8 cellular contexts compared by ENCODE assay signal in the genomic region with DNA sequence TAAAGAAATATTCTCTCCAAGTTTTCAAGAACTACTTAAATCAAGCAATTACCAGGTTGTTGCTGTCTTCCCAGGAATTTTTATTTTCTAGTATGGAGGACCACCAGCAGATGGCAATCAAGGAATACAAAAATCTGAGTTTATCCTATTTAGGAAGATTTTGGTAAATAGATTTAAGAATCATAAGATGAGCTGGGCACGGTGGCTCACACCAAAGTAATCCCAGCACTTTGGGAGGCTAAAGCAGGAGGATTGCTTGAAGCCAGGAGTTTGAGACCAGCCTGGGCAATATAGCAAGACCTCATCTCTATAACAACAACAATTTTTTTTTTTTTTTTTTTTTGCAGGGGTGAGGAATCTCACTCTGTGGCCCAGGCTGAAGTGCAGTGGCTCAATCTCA.
DNase-seq lines count a peak whose midpoint lies in the region; ATAC-seq and TF ChIP-seq lines count a peak whose summit lies in the region.

No MANE protein-coding gene starts in this region.

- no peak overlapping the region for H3K27ac ChIP-seq in brain microvascular endothelial cell

- peak; percentile 47 for TF ChIP-seq CTCF in brain microvascular endothelial cell (IDR thresholded peaks at IDR 0.05; ENCODE audit: low read depth, low read length, missing control alignments)
- peak; percentile 39 to 56 (median 50) for TF ChIP-seq CTCF in nephron (IDR thresholded peaks at IDR 0.05; ENCODE audit: unreplicated experiment in 3 of 3)

- no peak overlapping the region for H3K27ac Mint-ChIP-seq in nephron

- ATAC-seq in HG03571 (IDR thresholded peaks at IDR 0.05; ENCODE audit: unreplicated experiment) (no peak), HG03039 (IDR thresholded peaks at IDR 0.05; ENCODE audit: unreplicated experiment) (no peak)

- in situ Hi-C loops in brain microvascular endothelial cell (cut with HindIII; ENCODE audit: low pct_ligation_motif_present, low sequenced_read_pairs) = no loop called here

- no peaks in the 10 kb centered on the region for H3K36me3 Mint-ChIP-seq in nephron (ENCODE audit: low read depth)

- DNase-seq in ELR (ENCODE audit: low read depth) = peak; percentile 58
- DNase-seq in NCI-H128 (lab: John Stamatoyannopoulos, UW; ENCODE audit: unreplicated experiment) = peak; percentile 19
- DNase-seq in brain microvascular endothelial cell = peak; percentile 18
- DNase-seq in islet precursor cell = no peak
- no peak for DNase-seq in activated gamma-delta T cell (lab: John Stamatoyannopoulos, UW)

- H3K36me3 ChIP-seq in brain microvascular endothelial cell (replicated peaks) = no peaks in the 10 kb centered on the region

- H3K4me1 Mint-ChIP-seq in nephron = no peaks in the 10 kb centered on the region

- H3K9me3 Mint-ChIP-seq in nephron = no peaks in the 10 kb centered on the region

- H3K4me3 Mint-ChIP-seq in nephron = no peak overlapping the region

- H3K27me3 Mint-ChIP-seq in nephron (ENCODE audit: low read depth) = peaks cover 3% of the 10 kb centered on the region

- H3K4me3 ChIP-seq in brain microvascular endothelial cell (ENCODE audit: low read depth, low read length) = no peak overlapping the region

- no peaks in the 10 kb centered on the region for H3K27me3 ChIP-seq in brain microvascular endothelial cell (replicated peaks)

Comparison
In these comparisons a context has a peak if more than half of its experiments do, and no peak if none do; other contexts are left out.
1. DNase-seq: peak in ELR (single experiment), NCI-H128 (single experiment) and brain microvascular endothelial cell (single experiment); none in islet precursor cell (single experiment) and activated gamma-delta T cell (single experiment).